ENCODE assay signal across 8 cellular contexts in genomic region chr1:56709269-56709880, GRCh38.
DNase-seq lines count a peak whose midpoint lies in the region; ATAC-seq and TF ChIP-seq lines count a peak whose summit lies in the region.

No MANE protein-coding gene starts in this region.

- intact Hi-C loops in ovary (cut with DNase I), result loop anchor here in 2 of 4 donors (5.0 to 10.0 kb wide), 3 partner anchors 115 to 1427 kb away; no protein-coding TSS in a partner anchor

- WGBS in gastroesophageal sphincter (ENCODE audit: low coverage in 1 of 2), 2 donors, result 15 to 24% methylated on average over 2 of the region's 2 CpGs
- WGBS in ovary, 3 donors, result 9 to 11% (median 11%) methylated on average over 2 of the region's 2 CpGs

- DNase-seq in DMS53 (lab: John Stamatoyannopoulos, UW) (peak; percentile 87), NCI-H1436 (lab: John Stamatoyannopoulos, UW) (peak; percentile 52), SW480 (ENCODE audit: low spot score) (peak; percentile 58), putamen (ENCODE audit: low spot score) (peak; percentile 33), ovary (no peak)

- TF ChIP-seq CTCF in gastroesophageal sphincter (IDR thresholded peaks at IDR 0.05) (peak; percentile 52 to 68 (median 64)), ovary (IDR thresholded peaks at IDR 0.05) (peak in 1 of 3 donors; percentile 24)

- no peak for TF ChIP-seq EP300 in gastroesophageal sphincter (IDR thresholded peaks at IDR 0.05)
- no peak for TF ChIP-seq EP300 in ovary (IDR thresholded peaks at IDR 0.05)

- no peak overlapping the region for H3K27ac ChIP-seq in gastroesophageal sphincter
- H3K27ac ChIP-seq in ovary, result no peak overlapping the region

- H3K36me3 ChIP-seq in gastroesophageal sphincter (peaks cover 0 to 36% of the 10 kb centered on the region in 2 donors), ovary (no peaks in the 10 kb centered on the region)

- H3K4me1 ChIP-seq in gastroesophageal sphincter, result peaks cover 0 to 22% (median 0%) of the 10 kb centered on the region in 3 donors
- no peaks in the 10 kb centered on the region for H3K4me1 ChIP-seq in ovary (ENCODE audit: insufficient read depth)

- H3K27me3 ChIP-seq in gastroesophageal sphincter (no peaks in the 10 kb centered on the region), ovary (no peaks in the 10 kb centered on the region)

- no peak overlapping the region for H3K4me3 ChIP-seq in gastroesophageal sphincter
- H3K4me3 ChIP-seq in ovary, result no peak overlapping the region

- TF ChIP-seq POLR2A in gastroesophageal sphincter (IDR thresholded peaks at IDR 0.05) (no peak), ovary (IDR thresholded peaks at IDR 0.05) (no peak)

- H3K9me3 ChIP-seq in gastroesophageal sphincter, result peaks cover 0 to under 1% (median 0%) of the 10 kb centered on the region in 3 donors
- no peaks in the 10 kb centered on the region for H3K9me3 ChIP-seq in ovary

- ATAC-seq in GM21529 (IDR thresholded peaks at IDR 0.05; ENCODE audit: unreplicated experiment) (peak; percentile 61), gastroesophageal sphincter (peak; percentile 43), GM18520 (IDR thresholded peaks at IDR 0.05; ENCODE audit: unreplicated experiment) (no peak)

Comparison
In these comparisons a context has a peak if more than half of its experiments do, and no peak if none do; other contexts are left out.
1. DNase-seq: peak in DMS53 (single experiment), NCI-H1436 (single experiment), SW480 (single experiment) and putamen (single experiment); none in ovary (0 of 5).